In genomic region chr11:124199702-124200101, GRCh38 we compare ENCODE assay signal across 1 cellular context.
TF ChIP-seq lines count a peak whose summit lies in the region.

No MANE protein-coding gene starts in this region.

TF ChIP-seq in GM12878, 131 proteins besides CTCF, POLR2A, EP300 and RAD21:
- TF ChIP-seq ATF7 (IDR thresholded peaks at IDR 0.05; ENCODE audit: low read depth) (peak; percentile 56), WRNIP1 (IDR thresholded peaks at IDR 0.05; ENCODE audit: borderline replicate concordance, low read depth, low read length) (no peak), NKRF (conservative IDR thresholded peaks at IDR 0.05) (no peak), KLF5 (IDR thresholded peaks at IDR 0.05; ENCODE audit: partially characterized antibody) (no peak)
